23 cellular contexts compared by ENCODE assay signal in the genomic region with DNA sequence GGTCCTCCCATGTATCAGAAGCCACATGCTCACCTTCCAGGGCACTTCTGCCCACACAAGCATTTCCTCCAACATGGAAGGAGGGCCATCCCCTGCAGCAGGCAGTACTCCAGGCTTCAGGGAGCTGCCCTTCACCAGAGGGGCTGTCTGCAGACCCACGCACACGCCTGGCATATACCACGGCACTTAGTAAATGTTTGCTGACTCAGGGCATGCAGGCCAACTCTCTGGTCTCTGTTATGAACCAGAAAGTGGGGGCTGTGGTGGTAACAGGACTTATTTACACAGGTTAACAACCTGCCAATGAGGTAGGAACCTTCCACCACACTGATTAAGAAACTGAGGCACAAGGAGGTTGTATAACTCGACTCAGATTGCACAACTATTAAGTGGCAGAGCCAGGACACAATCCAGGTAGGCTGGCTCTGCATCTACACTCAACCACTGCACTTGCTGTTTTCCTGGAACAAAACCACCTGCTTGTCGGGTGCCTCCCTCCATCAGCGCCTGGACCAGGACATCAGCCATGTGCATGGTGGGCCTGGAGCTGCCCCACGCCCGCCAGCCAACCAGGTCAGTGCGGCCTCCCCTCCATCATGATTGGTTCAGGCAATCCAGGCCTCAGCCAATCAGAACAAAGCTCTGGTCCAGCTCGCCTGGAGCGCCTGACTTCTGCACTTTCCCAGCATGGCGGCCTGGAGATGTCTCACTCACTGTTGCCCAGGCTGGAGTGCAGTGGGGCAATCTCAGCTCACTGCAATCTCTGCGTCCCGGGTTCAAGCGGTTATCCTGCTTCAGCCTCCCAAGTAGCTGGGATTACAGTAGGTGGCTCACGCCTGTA. TPM values are rescaled to one million over a fixed set of nuclear protein-coding genes. Genes with fewer than 3 reads are reported as not detected.
DNase-seq lines count a peak whose midpoint lies in the region; ATAC-seq, FAIRE-seq and TF ChIP-seq lines count a peak whose summit lies in the region.
"Had no signal": no experiment of that assay in that cellular context is flagged by ENCODE, and none has a peak within 500 bp of the region (broad histone marks: within the 10 kb centered on the region; RNA-seq: fewer than 3 reads in every experiment).

No MANE protein-coding gene starts in this region.

- POLR2A ChIA-PET in HEK293 (lab: Yijun Ruan, JAX), result interaction anchor here (0.5 to 2.9 kb wide), 5 partner anchors 9 to 74 kb away, joined by 3 to 24 read pairs (median 4); no protein-coding TSS in a partner anchor
- POLR2A ChIA-PET in K562 (lab: Yijun Ruan, JAX), result interaction anchor here (0.6 to 4.3 kb wide), 6 partner anchors 14 to 179 kb away, joined by 3 to 46 read pairs (median 3); a partner anchor contains a TSS

- H3K4me1 ChIP-seq in BLaER1 (peaks cover 53% of the 10 kb centered on the region), HEK293 (ENCODE audit: control insufficient read depth, insufficient read depth, low read length) (peaks cover 4% of the 10 kb centered on the region; the same call in 1 of the 2 replicates), K562 (replicated peaks in 1 of 2; ENCODE audit: control insufficient read depth in 2 of 2, insufficient read depth in 2 of 2, low read length in 2 of 2) (peaks cover 3 to 37% of the 10 kb centered on the region in 2 experiments; a peak in 4 of 5 replicates), lower lobe of right lung (peaks cover 9% of the 10 kb centered on the region)

- WGBS in K562 (ENCODE audit: insufficient coverage, low coverage, missing lambda C conversion rate), result 34% methylated on average over 16 of the region's 16 CpGs

- H3K27me3 ChIP-seq in BLaER1, result no peaks in the 10 kb centered on the region
- no peaks in the 10 kb centered on the region for H3K27me3 ChIP-seq in K562 (ENCODE audit: control insufficient read depth in 2 of 2, insufficient read depth in 2 of 2, low read length in 2 of 2)
- H3K27me3 ChIP-seq in lower lobe of right lung (ENCODE audit: low read depth), result no peaks in the 10 kb centered on the region
- H3K27me3 ChIP-seq: BE2C, SJSA1 had no signal

- no peaks in the 10 kb centered on the region for H3K9me1 ChIP-seq in K562 (ENCODE audit: control insufficient read depth, insufficient read depth, low read length)

- H2AFZ ChIP-seq in K562 (ENCODE audit: low read depth, low read length), result peak overlapping the region; percentile 76
- H2AFZ ChIP-seq: PC-9 had no signal

- CTCF ChIA-PET in HEK293 (lab: Yijun Ruan, JAX) (interaction anchor here (1.5 to 1.6 kb wide), 2 partner anchors 9 to 53 kb away, joined by 4 read pairs; no protein-coding TSS in a partner anchor), K562 (lab: Yijun Ruan, JAX; ENCODE audit: low intra/inter-chr PET ratio) (no interaction called here)

- TF ChIP-seq POLR2A in K562 (conservative IDR thresholded peaks at IDR 0.05), result peak; percentile 41; the same call in 1 of the 2 replicates

- intact Hi-C loops in K562 (cut with micrococcal nuclease) (no loop called here), lower lobe of right lung (cut with DNase I) (no loop called here)

- TF ChIP-seq EP300 in K562 (IDR thresholded peaks at IDR 0.05; ENCODE audit: low read length), result no peak

- in situ Hi-C loops in K562 (cut with MboI), result no loop called here

- H3K9me3 ChIP-seq in BLaER1, result no peaks in the 10 kb centered on the region
- no peaks in the 10 kb centered on the region for H3K9me3 ChIP-seq in HEK293 (ENCODE audit: control insufficient read depth, insufficient read depth, low read depth, low read length)
- H3K9me3 ChIP-seq in K562 (replicated peaks; ENCODE audit: control insufficient read depth, insufficient read depth, low read depth, low read length), result no peaks in the 10 kb centered on the region
- no peaks in the 10 kb centered on the region for H3K9me3 ChIP-seq in lower lobe of right lung
- H3K9me3 ChIP-seq: BE2C, SJSA1 had no signal

- no peak overlapping the region for H3K4me3 ChIP-seq in BLaER1
- H3K4me3 ChIP-seq in HEK293 (ENCODE audit: low read depth, low read length), result no peak overlapping the region
- H3K4me3 ChIP-seq in K562, result no peak overlapping the region
- no peak overlapping the region for H3K4me3 ChIP-seq in lower lobe of right lung
- H3K4me3 ChIP-seq: GM12878, PC-9, SJSA1 had no signal

- no peak for TF ChIP-seq RAD21 in K562 (CRISPR knock-in tag; conservative IDR thresholded peaks at IDR 0.05 in 1 of 2, IDR thresholded peaks at IDR 0.05 in 1 of 2)

- FAIRE-seq in K562 (lab: Jason Lieb, UNC), result peak; percentile 79
- FAIRE-seq: D721Med, GM12878, HTR-8/SVneo had no signal

- ATAC-seq in K562, result peak; percentile 91
- ATAC-seq in lower lobe of right lung, result peak; percentile 19 to 41
- no peak for ATAC-seq in GM19395 (IDR thresholded peaks at IDR 0.05; ENCODE audit: unreplicated experiment)
- no peak for ATAC-seq in GM18511 (IDR thresholded peaks at IDR 0.05; ENCODE audit: unreplicated experiment)
- ATAC-seq: GM12878 had no signal

- DNase-seq in K562 (ENCODE audit: extremely low read depth in 1 of 4, low spot score in 3 of 4) (peak; percentile 82 to 94 (median 92)), lower lobe of right lung (peak; percentile 41), NCI-H1436 (lab: John Stamatoyannopoulos, UW) (no peak)
- no peak for DNase-seq in activated effector memory CD4-positive, alpha-beta T cell treated with Interleukin-2 at 50 U/mL for 16 hours
- DNase-seq: BE2C; CD8-positive, alpha-beta memory T cell; DND-41; GDM1; H7; KBM-7; NCI-H1436 treated with DMSO at 0.1 percent for 48 hours; NCI-H2029 treated with DMSO at 0.1 percent for 48 hours; NCI-H510A treated with DMSO at 0.1 percent for 48 hours; PC-9 had no signal

- H3K36me3 ChIP-seq in BLaER1, result no peaks in the 10 kb centered on the region
- H3K36me3 ChIP-seq in HEK293 (ENCODE audit: control insufficient read depth in 2 of 2, insufficient read depth in 1 of 2, low read length in 2 of 2), result no peaks in the 10 kb centered on the region
- H3K36me3 ChIP-seq in K562 (ENCODE audit: control insufficient read depth, insufficient read depth, low read length), result no peaks in the 10 kb centered on the region
- H3K36me3 ChIP-seq in lower lobe of right lung, result no peaks in the 10 kb centered on the region
- H3K36me3 ChIP-seq: BE2C, SJSA1 had no signal

- no peak overlapping the region for H3K9ac ChIP-seq in BLaER1
- H3K9ac ChIP-seq in K562 (ENCODE audit: insufficient read depth in 1 of 2, low read depth in 2 of 2, low read length in 2 of 2), result peak overlapping the region in 1 of 2 experiments; percentile 23; a peak in 1 of 4 replicates

- H4K20me1 ChIP-seq in BLaER1 (no peaks in the 10 kb centered on the region), K562 (replicated peaks; ENCODE audit: control insufficient read depth, insufficient read depth, low read length) (no peaks in the 10 kb centered on the region)

- no peak overlapping the region for H3K27ac ChIP-seq in BLaER1
- no peak overlapping the region for H3K27ac ChIP-seq in HEK293 (ENCODE audit: extremely low read depth, low read depth, low read length)
- no peak overlapping the region for H3K27ac ChIP-seq in K562 (ENCODE audit: extremely low read depth, low read depth, low read length)
- H3K27ac ChIP-seq in lower lobe of right lung, result no peak overlapping the region
- H3K27ac ChIP-seq: HL-60, PC-9, SJSA1 had no signal

- peaks cover 2% of the 10 kb centered on the region; the same call in 1 of the 3 replicates for H3K79me2 ChIP-seq in K562 (ENCODE audit: control insufficient read depth, insufficient read depth, low read length)

- BruUV-seq in K562 (replicated peaks; lab: Mats Ljungman, UMichigan), result no TSS peak

- TF ChIP-seq CTCF in HEK293 (tag by site-specific recombination; IDR thresholded peaks at IDR 0.05), result no peak
- TF ChIP-seq CTCF in K562 (IDR thresholded peaks at IDR 0.05 in 2 of 3, conservative IDR thresholded peaks at IDR 0.05 in 1 of 3; ENCODE audit: insufficient read depth in 2 of 3, low read depth in 1 of 3, low read length in 3 of 3), result no peak
- no peak for TF ChIP-seq CTCF in lower lobe of right lung (IDR thresholded peaks at IDR 0.05)

- H3K4me2 ChIP-seq in BLaER1 (peak overlapping the region; percentile 83), K562 (ENCODE audit: insufficient read depth, low read length) (peak overlapping the region; percentile 1; the same call in 1 of the 2 replicates)
- H3K4me2 ChIP-seq: PC-9 had no signal

RNA-seq across cellular contexts. Expression of a gene that starts 19.2 kb away (rescaled TPM):
- 264 and 482 TPM in 2 replicates for total RNA-seq in K562 (2011; cell fraction: chromatin; rRNA removed; ENCODE audit: low replicate concordance)
- total RNA-seq in K562 (2011; cell fraction: nucleolus; rRNA removed), result 393 and 500 TPM in 2 replicates
- 388 and 427 TPM in 2 replicates for total RNA-seq in K562 (2011; cell fraction: nucleoplasm; rRNA removed)
- total RNA-seq in K562 (2014; rRNA removed) (1,572 and 2,328 TPM in 2 replicates), K562 (2014; rRNA removed; fragmentation: Illumina TruSeq; extraction: Trizol) (512 and 566 TPM in 2 replicates), K562 (2015; rRNA removed; fragmentation: Illumina TruSeq; extraction: Trizol) (568 and 574 TPM in 2 replicates), K562 (2021) (1,775 and 1,801 TPM in 2 replicates), lower lobe of right lung (1,821 TPM)
- polyA plus RNA-seq in K562 (2011; rRNA removed) (224 and 602 TPM in 2 replicates), K562 (2014; fragmentation: Illumina TruSeq; extraction: Trizol) (990 and 2,987 TPM in 2 replicates), K562 (2014; fragmentation: Nextera tagmentation; extraction: Ambion mirVana) (100 to 1,000 TPM; 259 to 386 TPM), K562 (2014; rRNA removed) (831 and 1,109 TPM in 2 replicates)
- 901 and 1,415 TPM in 2 replicates for polyA plus RNA-seq in K562 (2011; cell fraction: cytosol; rRNA removed)
- polyA plus RNA-seq in K562 (2011; cell fraction: nucleus; rRNA removed), result 1,206 and 1,333 TPM in 2 replicates
- polyA plus RNA-seq in K562 (2012), result 1,311 and 3,206 TPM in 2 replicates
- polyA minus RNA-seq in K562 (2011; rRNA and poly(A)+ RNA removed), result 205 and 410 TPM in 2 replicates
- polyA minus RNA-seq in K562 (2011; cell fraction: cytosol; rRNA and poly(A)+ RNA removed), result 580 and 1,178 TPM in 2 replicates
- 230 and 388 TPM in 2 replicates for polyA minus RNA-seq in K562 (2011; cell fraction: nucleus; rRNA and poly(A)+ RNA removed)

RNA-seq across cellular contexts. Expression of a gene that starts 34.8 kb away (rescaled TPM):
- 0.23 TPM in 1 of 2 replicates, not detected in the other for total RNA-seq in K562 (2011; cell fraction: chromatin; rRNA removed; ENCODE audit: low replicate concordance)
- 0.26 and 0.33 TPM in 2 replicates for total RNA-seq in K562 (2011; cell fraction: nucleolus; rRNA removed)
- 0.37 TPM in 1 of 2 replicates, not detected in the other for total RNA-seq in K562 (2011; cell fraction: nucleoplasm; rRNA removed)
- not detected in 2 replicates for total RNA-seq in K562 (2014; rRNA removed)
- not detected in 2 replicates for total RNA-seq in K562 (2014; rRNA removed; fragmentation: Illumina TruSeq; extraction: Trizol)
- total RNA-seq in K562 (2015; rRNA removed; fragmentation: Illumina TruSeq; extraction: Trizol), result not detected in 2 replicates
- not detected in 2 replicates for total RNA-seq in K562 (2021)
- not detected in 2 replicates for polyA plus RNA-seq in K562 (2011; rRNA removed)
- not detected in 2 replicates for polyA plus RNA-seq in K562 (2011; cell fraction: cytosol; rRNA removed)
- polyA plus RNA-seq in K562 (2011; cell fraction: nucleus; rRNA removed), result 0.14 TPM in 1 of 2 replicates, not detected in the other
- 0.25 and 0.30 TPM in 2 replicates for polyA plus RNA-seq in K562 (2012)
- polyA plus RNA-seq in K562 (2014; fragmentation: Illumina TruSeq; extraction: Trizol), result not detected in 2 replicates
- not detected for polyA plus RNA-seq in K562 (2014; fragmentation: Nextera tagmentation; extraction: Ambion mirVana)
- polyA plus RNA-seq in K562 (2014; rRNA removed), result 0.08 TPM in 1 of 2 replicates, not detected in the other
- polyA minus RNA-seq in K562 (2011; rRNA and poly(A)+ RNA removed), result not detected in 2 replicates
- not detected in 2 replicates for polyA minus RNA-seq in K562 (2011; cell fraction: cytosol; rRNA and poly(A)+ RNA removed)
- polyA minus RNA-seq in K562 (2011; cell fraction: nucleus; rRNA and poly(A)+ RNA removed), result 0.13 TPM in 1 of 2 replicates, not detected in the other
- total RNA-seq in lower lobe of right lung, result 3.3 TPM
- total RNA-seq: H7 had no signal
- polyA plus RNA-seq: CD8-positive, alpha-beta memory T cell had no signal

RNA-seq across cellular contexts. Expression of a gene that starts 58.7 kb away (rescaled TPM):
- total RNA-seq in K562 (2011; cell fraction: chromatin; rRNA removed; ENCODE audit: low replicate concordance), result 44.9 and 197 TPM in 2 replicates
- 108 and 129 TPM in 2 replicates for total RNA-seq in K562 (2011; cell fraction: nucleolus; rRNA removed)
- 63.6 and 65.2 TPM in 2 replicates for total RNA-seq in K562 (2011; cell fraction: nucleoplasm; rRNA removed)
- total RNA-seq in K562 (2014; rRNA removed) (33.2 and 39.0 TPM in 2 replicates), K562 (2014; rRNA removed; fragmentation: Illumina TruSeq; extraction: Trizol) (3.9 and 8.6 TPM in 2 replicates), K562 (2015; rRNA removed; fragmentation: Illumina TruSeq; extraction: Trizol) (18.9 and 20.9 TPM in 2 replicates), K562 (2021) (51.2 and 52.5 TPM in 2 replicates), lower lobe of right lung (26.0 TPM)
- polyA plus RNA-seq in K562 (2011; rRNA removed) (12.6 and 15.2 TPM in 2 replicates), K562 (2014; fragmentation: Illumina TruSeq; extraction: Trizol) (7.6 and 25.3 TPM in 2 replicates), K562 (2014; fragmentation: Nextera tagmentation; extraction: Ambion mirVana) (under 1 TPM; 0.31 to 0.69 TPM), K562 (2014; rRNA removed) (38.6 and 42.4 TPM in 2 replicates)
- 18.3 and 47.5 TPM in 2 replicates for polyA plus RNA-seq in K562 (2011; cell fraction: cytosol; rRNA removed)
- polyA plus RNA-seq in K562 (2011; cell fraction: nucleus; rRNA removed), result 42.7 and 112 TPM in 2 replicates
- 22.5 and 27.7 TPM in 2 replicates for polyA plus RNA-seq in K562 (2012)
- polyA minus RNA-seq in K562 (2011; rRNA and poly(A)+ RNA removed), result 4.7 and 7.0 TPM in 2 replicates
- polyA minus RNA-seq in K562 (2011; cell fraction: cytosol; rRNA and poly(A)+ RNA removed), result 19.5 and 23.0 TPM in 2 replicates
- polyA minus RNA-seq in K562 (2011; cell fraction: nucleus; rRNA and poly(A)+ RNA removed), result 58.6 and 62.1 TPM in 2 replicates

Comparison
In these comparisons a context has a peak if more than half of its experiments do, and no peak if none do; other contexts are left out.
1. ATAC-seq: peak in K562 (single experiment) and lower lobe of right lung (2 of 2); none in GM19395 (single experiment) and GM18511 (single experiment).
2. DNase-seq: peak in K562 (4 of 4) and lower lobe of right lung (single experiment); none in NCI-H1436 (single experiment) and activated effector memory CD4-positive, alpha-beta T cell treated with Interleukin-2 at 50 U/mL for 16 hours (single experiment).